In the genomic region with DNA sequence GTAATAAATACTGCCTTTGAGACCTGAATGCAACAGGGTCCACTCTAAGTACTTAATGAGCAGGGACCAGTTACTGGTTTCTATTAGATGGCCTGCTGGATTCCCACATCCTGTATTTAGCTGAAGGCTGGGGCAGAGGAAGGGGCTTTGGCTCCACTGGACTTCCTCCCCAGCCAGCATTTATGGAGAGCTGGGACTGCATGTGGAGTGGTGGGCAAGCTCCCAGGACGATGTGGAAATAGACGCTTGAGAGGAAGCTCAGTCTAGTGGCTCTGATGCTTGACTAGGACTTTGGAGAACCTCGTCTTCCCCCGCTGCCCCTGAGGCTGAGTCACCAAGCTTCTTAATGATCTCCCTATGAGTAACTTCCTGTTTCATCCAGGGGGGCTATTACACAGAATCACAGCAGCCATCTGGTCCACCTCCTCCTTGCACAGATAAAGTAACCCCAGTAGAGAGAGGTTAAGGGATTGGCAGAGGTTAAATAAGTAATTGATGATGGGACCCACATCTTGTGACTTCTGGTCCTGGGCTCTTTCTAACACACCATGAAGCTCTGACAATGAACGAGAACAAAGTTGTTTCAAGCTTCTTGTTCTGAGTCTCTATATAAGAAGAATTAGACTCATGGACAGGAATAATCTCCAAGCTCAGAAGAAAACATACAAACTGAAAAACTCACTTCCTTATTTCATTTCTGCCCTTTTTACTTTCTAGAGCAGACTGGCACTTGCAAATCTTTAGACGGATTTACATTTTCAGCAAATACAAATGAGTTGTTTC, we compare ENCODE assay signal across 1 cellular context.
TF ChIP-seq lines count a peak whose summit lies in the region.

No MANE protein-coding gene starts in this region.

TF ChIP-seq in GM12878, 131 proteins besides CTCF, POLR2A, EP300 and RAD21 (continued from another document and continues in another):
- TF ChIP-seq ZNF687 (IDR thresholded peaks at IDR 0.05) (peak; percentile 42; the same call in 1 of the 2 replicates), ZNF274 (IDR thresholded peaks at IDR 0.05; ENCODE audit: insufficient read depth, insufficient read length) (no peak), ZBED1 (IDR thresholded peaks at IDR 0.05; ENCODE audit: borderline replicate concordance) (no peak), JUND (IDR thresholded peaks at IDR 0.05; ENCODE audit: low read depth, low read length) (0 out of 2 replicates have a peak, but pooled peaks have one; percentile 32), MEF2A (IDR thresholded peaks at IDR 0.05; ENCODE audit: insufficient read depth, low read depth, low read length) (0 out of 2 replicates have a peak, but pooled peaks have one; percentile 44), POLR2AphosphoS2 (IDR thresholded peaks at IDR 0.05; ENCODE audit: low read depth, low read length) (0 out of 2 replicates have a peak, but pooled peaks have one; percentile 34), FOS (IDR thresholded peaks at IDR 0.05; ENCODE audit: borderline replicate concordance, extremely low read depth, insufficient read length) (no peak), TAF1 (IDR thresholded peaks at IDR 0.05; ENCODE audit: borderline replicate concordance, low read depth, low read length) (peak; percentile 42; the same call in 1 of the 2 replicates), SP1 (IDR thresholded peaks at IDR 0.05; ENCODE audit: low read depth, low read length) (no peak), POU2F2 (IDR thresholded peaks at IDR 0.05; ENCODE audit: borderline replicate concordance, low read depth, low read length) (peak; percentile 22; the same call in 2 of the 3 replicates), ZSCAN29 (IDR thresholded peaks at IDR 0.05) (no peak), MTA3 (IDR thresholded peaks at IDR 0.05; ENCODE audit: borderline replicate concordance, low read length) (peak; percentile 85; the same call in 1 of the 2 replicates), RB1 (IDR thresholded peaks at IDR 0.05; ENCODE audit: borderline replicate concordance) (no peak), SREBF1 (IDR thresholded peaks at IDR 0.05; ENCODE audit: low read length) (no peak), TCF12 (IDR thresholded peaks at IDR 0.05; ENCODE audit: low read depth, low read length) (peak; percentile 58; the same call in 1 of the 2 replicates), FOXM1 (IDR thresholded peaks at IDR 0.05; ENCODE audit: low read depth, low read length) (peak; percentile 71; the same call in 1 of the 2 replicates), ATF7 (IDR thresholded peaks at IDR 0.05; ENCODE audit: low read depth) (peak; percentile 62), NFIC (IDR thresholded peaks at IDR 0.05; ENCODE audit: low read depth, low read length) (peak; percentile 93), IKZF2 (IDR thresholded peaks at IDR 0.05) (peak; percentile 77 to 85; a peak in 3 of 4 replicates), SUZ12 (IDR thresholded peaks at IDR 0.05; ENCODE audit: unreplicated experiment) (no peak), MTA2 (IDR thresholded peaks at IDR 0.05; ENCODE audit: low read depth) (peak; percentile 87), KLF5 (IDR thresholded peaks at IDR 0.05; ENCODE audit: partially characterized antibody) (peak; percentile 46), MYB (IDR thresholded peaks at IDR 0.05; ENCODE audit: borderline replicate concordance, low read depth, low read length) (no peak), POLR2AphosphoS5 (IDR thresholded peaks at IDR 0.05; ENCODE audit: low read length) (peak; percentile 71; the same call in 1 of the 2 replicates), SKIL (IDR thresholded peaks at IDR 0.05; ENCODE audit: low read depth, poor library complexity, severe bottlenecking) (no peak), ZNF217 (IDR thresholded peaks at IDR 0.05) (0 out of 2 replicates have a peak, but pooled peaks have one; percentile 24), CREM (IDR thresholded peaks at IDR 0.05; ENCODE audit: low read depth) (peak; percentile 54), ZNF592 (IDR thresholded peaks at IDR 0.05) (no peak), RCOR1 (conservative IDR thresholded peaks at IDR 0.05; ENCODE audit: low read depth, low read length) (0 out of 2 replicates have a peak, but pooled peaks have one; percentile 30), IRF4 (IDR thresholded peaks at IDR 0.05; ENCODE audit: low read depth, low read length) (peak; percentile 38; the same call in 1 of the 2 replicates), ETV6 (conservative IDR thresholded peaks at IDR 0.05 in 1 of 2, IDR thresholded peaks at IDR 0.05 in 1 of 2; ENCODE audit: borderline replicate concordance in 1 of 2, low read depth in 1 of 2) (peak in 1 of 2 experiments; percentile 97; a peak in 2 of 4 replicates), ZBTB40 (IDR thresholded peaks at IDR 0.05; ENCODE audit: borderline replicate concordance) (peak; percentile 19; the same call in 1 of the 2 replicates), SMARCA5 (IDR thresholded peaks at IDR 0.05) (no peak), ZNF207 (IDR thresholded peaks at IDR 0.05; ENCODE audit: borderline replicate concordance) (no peak), NR2F1 (conservative IDR thresholded peaks at IDR 0.05) (peak; percentile 50), ZNF622 (IDR thresholded peaks at IDR 0.05) (no peak), CEBPB (IDR thresholded peaks at IDR 0.05; ENCODE audit: borderline replicate concordance in 1 of 2, low read depth in 2 of 2, low read length in 2 of 2) (no peak), DPF2 (IDR thresholded peaks at IDR 0.05) (peak; percentile 93), LARP7 (IDR thresholded peaks at IDR 0.05) (no peak), ZZZ3 (IDR thresholded peaks at IDR 0.05; ENCODE audit: control insufficient read depth, insufficient read length, low read depth) (no peak), SIN3A (IDR thresholded peaks at IDR 0.05; ENCODE audit: low read depth, low read length) (peak; percentile 55; the same call in 1 of the 2 replicates), WRNIP1 (IDR thresholded peaks at IDR 0.05; ENCODE audit: borderline replicate concordance, low read depth, low read length) (no peak), HDGF (IDR thresholded peaks at IDR 0.05) (no peak)
- TF ChIP-seq, protein P1, sequence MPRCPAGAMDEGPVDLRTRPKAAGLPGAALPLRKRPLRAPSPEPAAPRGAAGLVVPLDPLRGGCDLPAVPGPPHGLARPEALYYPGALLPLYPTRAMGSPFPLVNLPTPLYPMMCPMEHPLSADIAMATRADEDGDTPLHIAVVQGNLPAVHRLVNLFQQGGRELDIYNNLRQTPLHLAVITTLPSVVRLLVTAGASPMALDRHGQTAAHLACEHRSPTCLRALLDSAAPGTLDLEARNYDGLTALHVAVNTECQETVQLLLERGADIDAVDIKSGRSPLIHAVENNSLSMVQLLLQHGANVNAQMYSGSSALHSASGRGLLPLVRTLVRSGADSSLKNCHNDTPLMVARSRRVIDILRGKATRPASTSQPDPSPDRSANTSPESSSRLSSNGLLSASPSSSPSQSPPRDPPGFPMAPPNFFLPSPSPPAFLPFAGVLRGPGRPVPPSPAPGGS (IDR thresholded peaks at IDR 0.05; ENCODE audit: borderline replicate concordance, insufficient read depth, low read depth, low read length, poor library complexity, severe bottlenecking): peak; percentile 85
- TF ChIP-seq, protein P2, sequence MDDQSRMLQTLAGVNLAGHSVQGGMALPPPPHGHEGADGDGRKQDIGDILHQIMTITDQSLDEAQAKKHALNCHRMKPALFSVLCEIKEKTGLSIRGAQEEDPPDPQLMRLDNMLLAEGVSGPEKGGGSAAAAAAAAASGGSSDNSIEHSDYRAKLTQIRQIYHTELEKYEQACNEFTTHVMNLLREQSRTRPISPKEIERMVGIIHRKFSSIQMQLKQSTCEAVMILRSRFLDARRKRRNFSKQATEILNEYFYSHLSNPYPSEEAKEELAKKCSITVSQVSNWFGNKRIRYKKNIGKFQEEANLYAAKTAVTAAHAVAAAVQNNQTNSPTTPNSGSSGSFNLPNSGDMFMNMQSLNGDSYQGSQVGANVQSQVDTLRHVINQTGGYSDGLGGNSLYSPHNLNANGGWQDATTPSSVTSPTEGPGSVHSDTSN (IDR thresholded peaks at IDR 0.05; ENCODE audit: insufficient replicate concordance, low read depth, low read length): peak; percentile 19
